In genomic region chr7:135917721-135918120, GRCh38 we compare ENCODE assay signal across 14 cellular contexts.
"Had no signal": no experiment of that assay in that cellular context is flagged by ENCODE, and none has a peak within 500 bp of the region (broad histone marks: within the 10 kb centered on the region; RNA-seq: fewer than 3 reads in every experiment).

No MANE protein-coding gene starts in this region.

- DNase-seq: activated CD4-positive, alpha-beta T cell treated with anti-CD3 and anti-CD28 coated beads for 4 hours; activated CD8-positive, alpha-beta memory T cell treated with anti-CD3 and anti-CD28 coated beads, Interleukin-2, amount 50 U/mL, for 4 hours; activated CD8-positive, alpha-beta T cell treated with anti-CD3 and anti-CD28 coated beads for 36 hours; activated naive CD4-positive, alpha-beta T cell; effector memory CD4-positive, alpha-beta T cell; left lung; stimulated activated CD4-positive, alpha-beta T cell treated with anti-CD3 and anti-CD28 coated beads, Interleukin-12 subunit alpha, Interleukin-12 subunit beta, amount 100 ng/mL, for 4 hours; stimulated activated naive CD4-positive, alpha-beta T cell treated with Interleukin-2 at 50 U/mL for 16 hours; trophoblast cell; WERI-Rb-1 had no signal

- H3K4me3 Mint-ChIP-seq: activated CD8-positive, alpha-beta T cell treated with anti-CD3 and anti-CD28 coated beads for 36 hours; central memory CD8-positive, alpha-beta T cell; nephron had no signal

- H3K9me3 Mint-ChIP-seq: activated CD8-positive, alpha-beta T cell treated with anti-CD3 and anti-CD28 coated beads for 36 hours; central memory CD8-positive, alpha-beta T cell had no signal

- H3K27me3 ChIP-seq: gastroesophageal sphincter, left lung had no signal

- H3K36me3 ChIP-seq: gastroesophageal sphincter, left lung, WERI-Rb-1 had no signal

- H3K4me1 Mint-ChIP-seq: central memory CD8-positive, alpha-beta T cell; nephron had no signal

- ATAC-seq: activated CD8-positive, alpha-beta T cell treated with anti-CD3 and anti-CD28 coated beads for 36 hours; gastroesophageal sphincter; left lung had no signal

- H3K27ac Mint-ChIP-seq: activated CD8-positive, alpha-beta T cell treated with anti-CD3 and anti-CD28 coated beads for 36 hours had no signal

- H3K4me1 ChIP-seq: gastroesophageal sphincter, left lung had no signal

- H3K4me3 ChIP-seq: gastroesophageal sphincter, left lung had no signal

- H3K27me3 Mint-ChIP-seq: activated CD8-positive, alpha-beta T cell treated with anti-CD3 and anti-CD28 coated beads for 36 hours; central memory CD8-positive, alpha-beta T cell had no signal

- H3K9me3 ChIP-seq: gastroesophageal sphincter, left lung had no signal

- H3K27ac ChIP-seq: epithelial cell of prostate, gastroesophageal sphincter, left lung, WERI-Rb-1 had no signal
